In genomic region chr2:223980397-223980735, GRCh38 we compare ENCODE assay signal across 25 cellular contexts.
"Had no signal": no experiment of that assay in that cellular context is flagged by ENCODE, and none has a peak within 500 bp of the region (broad histone marks: within the 10 kb centered on the region; RNA-seq: fewer than 3 reads in every experiment).

No MANE protein-coding gene starts in this region.

- H3K4me1 ChIP-seq: left lung, lower lobe of right lung, right atrium auricular region, suprapubic skin, tibial artery, upper lobe of right lung had no signal

- FAIRE-seq: islet of Langerhans, kidney, small intestine, urothelium cell line had no signal

- H3K27me3 ChIP-seq: left lung, ovary, right atrium auricular region, suprapubic skin, upper lobe of right lung had no signal

- ATAC-seq: left colon; left lung; lower lobe of right lung; natural killer cell treated with Interleukin-12 subunit alpha and Interleukin-12 subunit beta and Interleukin-15 and Interleukin-18, amount 100 ng/mL, for 72 hours; stimulated activated memory B cell treated with anti-CD40 and anti-IgM and Interleukin-4, amounts not matched to agents 10 μg/mL and 1 μg/mL and 100 μg/mL, for 72 hours; upper lobe of right lung had no signal

- H3K9me3 Mint-ChIP-seq: immature natural killer cell; naive B cell; natural killer cell treated with Interleukin-12 subunit alpha and Interleukin-12 subunit beta and Interleukin-15 and Interleukin-18, amount 100 ng/mL, for 72 hours; stimulated activated memory B cell treated with anti-CD40 and anti-IgM and Interleukin-4, amounts not matched to agents 10 μg/mL and 1 μg/mL and 100 μg/mL, for 72 hours had no signal

- H3K36me3 Mint-ChIP-seq: natural killer cell treated with Interleukin-12 subunit alpha and Interleukin-12 subunit beta and Interleukin-15 and Interleukin-18, amount 100 ng/mL, for 72 hours; stimulated activated memory B cell treated with anti-CD40 and anti-IgM and Interleukin-4, amounts not matched to agents 10 μg/mL and 1 μg/mL and 100 μg/mL, for 72 hours had no signal

- H3K4me3 Mint-ChIP-seq: immature natural killer cell; naive B cell; natural killer cell treated with Interleukin-12 subunit alpha and Interleukin-12 subunit beta and Interleukin-15 and Interleukin-18, amount 100 ng/mL, for 72 hours; stimulated activated memory B cell treated with anti-CD40 and anti-IgM and Interleukin-4, amounts not matched to agents 10 μg/mL and 1 μg/mL and 100 μg/mL, for 72 hours had no signal

- H3K4me1 Mint-ChIP-seq: immature natural killer cell; naive B cell; stimulated activated memory B cell treated with anti-CD40 and anti-IgM and Interleukin-4, amounts not matched to agents 10 μg/mL and 1 μg/mL and 100 μg/mL, for 72 hours had no signal

- DNase-seq: hypothalamus; immature natural killer cell; kidney; left colon; left lung; lower lobe of right lung; mammary epithelial cell; naive B cell; ovary; small intestine; stimulated activated CD4-positive, alpha-beta T cell treated with anti-CD3 and anti-CD28 coated beads, Interleukin-1b, Interleukin-23, amount 100 ng/mL, for 48 hours; stimulated activated CD4-positive, alpha-beta T cell treated with anti-CD3 and anti-CD28 coated beads, Interleukin-2, amount 100 ng/mL, for 48 hours; stimulated activated CD4-positive, alpha-beta T cell treated with anti-CD3 and anti-CD28 coated beads, Interleukin-4, amount 100 ng/mL, for 4 hours; stimulated activated CD8-positive, alpha-beta memory T cell treated with anti-CD3 and anti-CD28 coated beads, Interleukin-4, amount 100 ng/mL, for 48 hours; stimulated activated naive CD4-positive, alpha-beta T cell treated with Interleukin-2 at 50 U/mL for 16 hours; tibial artery; upper lobe of right lung had no signal

- H3K4me3 ChIP-seq: left lung, lower lobe of right lung, ovary, right atrium auricular region, suprapubic skin, thoracic aorta, tibial artery, upper lobe of right lung had no signal

- H3K27ac ChIP-seq: left lung, lower lobe of right lung, ovary, right atrium auricular region, suprapubic skin, thoracic aorta, tibial artery, upper lobe of right lung had no signal

- H3K27me3 Mint-ChIP-seq: naive B cell; natural killer cell treated with Interleukin-12 subunit alpha and Interleukin-12 subunit beta and Interleukin-15 and Interleukin-18, amount 100 ng/mL, for 72 hours; progenitor cell of endocrine pancreas had no signal

- H3K9me3 ChIP-seq: left lung, lower lobe of right lung, ovary, right atrium auricular region, suprapubic skin, thoracic aorta, tibial artery, upper lobe of right lung had no signal

- H3K27ac Mint-ChIP-seq: immature natural killer cell; naive B cell; natural killer cell treated with Interleukin-12 subunit alpha and Interleukin-12 subunit beta and Interleukin-15 and Interleukin-18, amount 100 ng/mL, for 72 hours; progenitor cell of endocrine pancreas; stimulated activated memory B cell treated with anti-CD40 and anti-IgM and Interleukin-4, amounts not matched to agents 10 μg/mL and 1 μg/mL and 100 μg/mL, for 72 hours had no signal

- H3K36me3 ChIP-seq: left lung, lower lobe of right lung, ovary, right atrium auricular region, suprapubic skin, thoracic aorta, upper lobe of right lung had no signal
